In genomic region chr12:113747048-113747447, GRCh38 we compare ENCODE assay signal across 3 cellular contexts.
TF ChIP-seq lines count a peak whose summit lies in the region.

No MANE protein-coding gene starts in this region.

TF ChIP-seq in HepG2, 621 proteins besides CTCF, POLR2A, EP300 and RAD21 (continued from another document and continues in another):
- peak; percentile 71 for TF ChIP-seq MAX (IDR thresholded peaks at IDR 0.05)
- no peak for TF ChIP-seq RBM22 (optimal IDR thresholded peaks at IDR 0.05; ENCODE audit: low read length)
- TF ChIP-seq SMAD3 (CRISPR knock-in tag; IDR thresholded peaks at IDR 0.05) = no peak
- no peak for TF ChIP-seq ZNF44 (CRISPR knock-in tag; IDR thresholded peaks at IDR 0.05)
- TF ChIP-seq ARID5B (CRISPR knock-in tag; IDR thresholded peaks at IDR 0.05) = no peak
- TF ChIP-seq HNF4G (IDR thresholded peaks at IDR 0.05; ENCODE audit: borderline replicate concordance, low read depth, low read length) = no peak
- no peak for TF ChIP-seq HNF4G (CRISPR knock-in tag; IDR thresholded peaks at IDR 0.05; ENCODE audit: borderline replicate concordance, low read depth)
- no peak for TF ChIP-seq ZNF614 (CRISPR knock-in tag; IDR thresholded peaks at IDR 0.05; ENCODE audit: borderline replicate concordance)
- TF ChIP-seq ZNF574 (CRISPR knock-in tag; IDR thresholded peaks at IDR 0.05) = no peak
- no peak for TF ChIP-seq ZNF660 (CRISPR knock-in tag; IDR thresholded peaks at IDR 0.05; ENCODE audit: borderline replicate concordance, low read depth)
- TF ChIP-seq NFYC (CRISPR knock-in tag; IDR thresholded peaks at IDR 0.05) = no peak
- no peak for TF ChIP-seq ZNF788 (CRISPR knock-in tag; IDR thresholded peaks at IDR 0.05; ENCODE audit: borderline replicate concordance)

TF ChIP-seq in Ishikawa, 13 proteins besides CTCF, POLR2A, EP300 and RAD21 (continued from another document):
- TF ChIP-seq TCF12 (IDR thresholded peaks at IDR 0.05; ENCODE audit: low read depth) (no peak), USF1 (IDR thresholded peaks at IDR 0.05) (peak; percentile 87)
TF ChIP-seq in Ishikawa: peak in this region for 2.

TF ChIP-seq in GM12878, 131 proteins besides CTCF, POLR2A, EP300 and RAD21 (continued from another document):
- peak; percentile 60 for TF ChIP-seq USF1 (IDR thresholded peaks at IDR 0.05; ENCODE audit: borderline replicate concordance, extremely low read length, insufficient read depth, low read depth, low read length)
- peak; percentile 4; the same call in 1 of the 2 replicates for TF ChIP-seq USF2 (IDR thresholded peaks at IDR 0.05; ENCODE audit: borderline replicate concordance, low read depth, low read length)
- TF ChIP-seq ATF3 (IDR thresholded peaks at IDR 0.05; ENCODE audit: borderline replicate concordance, extremely low read depth, low read depth, low read length) = no peak
- TF ChIP-seq PKNOX1 (IDR thresholded peaks at IDR 0.05) = no peak
- peak; percentile 61; the same call in 1 of the 2 replicates for TF ChIP-seq RAD51 (IDR thresholded peaks at IDR 0.05)
- no peak for TF ChIP-seq GABPA (IDR thresholded peaks at IDR 0.05; ENCODE audit: low read depth)
- TF ChIP-seq SMAD5 (IDR thresholded peaks at IDR 0.05; ENCODE audit: low read depth) = no peak
- no peak for TF ChIP-seq NFXL1 (IDR thresholded peaks at IDR 0.05; ENCODE audit: borderline replicate concordance)
- TF ChIP-seq PAX5 (IDR thresholded peaks at IDR 0.05; ENCODE audit: borderline replicate concordance, low read depth, low read length) = no peak
- no peak for TF ChIP-seq SIX5 (IDR thresholded peaks at IDR 0.05; ENCODE audit: low read depth, low read length, severe bottlenecking)
